1 cellular context compared by ENCODE assay signal in the genomic region with DNA sequence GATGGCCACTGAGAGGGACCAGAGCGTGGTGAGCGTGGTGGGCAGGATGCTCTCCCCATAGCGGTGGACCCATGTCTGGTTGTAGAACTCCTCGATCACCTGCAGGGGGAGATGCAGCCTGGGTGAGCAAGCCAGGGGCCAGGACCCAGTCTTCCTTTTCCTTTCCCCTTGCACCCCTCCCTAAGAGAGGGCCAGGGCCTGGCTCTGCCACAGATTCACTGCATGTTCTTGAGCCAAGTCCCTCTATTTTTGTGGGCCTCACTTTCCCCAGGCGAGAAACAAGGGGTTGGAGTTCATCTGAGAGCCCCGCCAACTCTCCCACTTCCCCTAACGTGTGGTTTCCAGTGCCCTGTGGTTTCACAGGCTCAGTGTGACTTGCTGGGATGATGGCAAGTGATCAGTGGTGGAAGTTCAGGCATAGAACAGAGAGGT.
A peak's percentile ranks its signal among the peaks of the same experiment; 100 is the strongest.
TF ChIP-seq lines count a peak whose summit lies in the region.

No MANE protein-coding gene starts in this region.

TF ChIP-seq in HepG2, 621 proteins besides CTCF, POLR2A, EP300 and RAD21 (continued from another document):
- TF ChIP-seq, protein P1, sequence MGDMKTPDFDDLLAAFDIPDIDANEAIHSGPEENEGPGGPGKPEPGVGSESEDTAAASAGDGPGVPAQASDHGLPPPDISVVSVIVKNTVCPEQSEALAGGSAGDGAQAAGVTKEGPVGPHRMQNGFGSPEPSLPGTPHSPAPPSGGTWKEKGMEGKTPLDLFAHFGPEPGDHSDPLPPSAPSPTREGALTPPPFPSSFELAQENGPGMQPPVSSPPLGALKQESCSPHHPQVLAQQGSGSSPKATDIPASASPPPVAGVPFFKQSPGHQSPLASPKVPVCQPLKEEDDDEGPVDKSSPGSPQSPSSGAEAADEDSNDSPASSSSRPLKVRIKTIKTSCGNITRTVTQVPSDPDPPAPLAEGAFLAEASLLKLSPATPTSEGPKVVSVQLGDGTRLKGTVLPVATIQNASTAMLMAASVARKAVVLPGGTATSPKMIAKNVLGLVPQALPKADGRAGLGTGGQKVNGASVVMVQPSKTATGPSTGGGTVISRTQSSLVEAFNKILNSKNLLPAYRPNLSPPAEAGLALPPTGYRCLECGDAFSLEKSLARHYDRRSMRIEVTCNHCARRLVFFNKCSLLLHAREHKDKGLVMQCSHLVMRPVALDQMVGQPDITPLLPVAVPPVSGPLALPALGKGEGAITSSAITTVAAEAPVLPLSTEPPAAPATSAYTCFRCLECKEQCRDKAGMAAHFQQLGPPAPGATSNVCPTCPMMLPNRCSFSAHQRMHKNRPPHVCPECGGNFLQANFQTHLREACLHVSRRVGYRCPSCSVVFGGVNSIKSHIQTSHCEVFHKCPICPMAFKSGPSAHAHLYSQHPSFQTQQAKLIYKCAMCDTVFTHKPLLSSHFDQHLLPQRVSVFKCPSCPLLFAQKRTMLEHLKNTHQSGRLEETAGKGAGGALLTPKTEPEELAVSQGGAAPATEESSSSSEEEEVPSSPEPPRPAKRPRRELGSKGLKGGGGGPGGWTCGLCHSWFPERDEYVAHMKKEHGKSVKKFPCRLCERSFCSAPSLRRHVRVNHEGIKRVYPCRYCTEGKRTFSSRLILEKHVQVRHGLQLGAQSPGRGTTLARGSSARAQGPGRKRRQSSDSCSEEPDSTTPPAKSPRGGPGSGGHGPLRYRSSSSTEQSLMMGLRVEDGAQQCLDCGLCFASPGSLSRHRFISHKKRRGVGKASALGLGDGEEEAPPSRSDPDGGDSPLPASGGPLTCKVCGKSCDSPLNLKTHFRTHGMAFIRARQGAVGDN (CRISPR knock-in tag; IDR thresholded peaks at IDR 0.05): 0 out of 2 replicates have a peak, but pooled peaks have one; percentile 0
- TF ChIP-seq PTBP1 (IDR thresholded peaks at IDR 0.05; ENCODE audit: low read depth, low read length, poor library complexity, severe bottlenecking): no peak
- TF ChIP-seq, protein P2, sequence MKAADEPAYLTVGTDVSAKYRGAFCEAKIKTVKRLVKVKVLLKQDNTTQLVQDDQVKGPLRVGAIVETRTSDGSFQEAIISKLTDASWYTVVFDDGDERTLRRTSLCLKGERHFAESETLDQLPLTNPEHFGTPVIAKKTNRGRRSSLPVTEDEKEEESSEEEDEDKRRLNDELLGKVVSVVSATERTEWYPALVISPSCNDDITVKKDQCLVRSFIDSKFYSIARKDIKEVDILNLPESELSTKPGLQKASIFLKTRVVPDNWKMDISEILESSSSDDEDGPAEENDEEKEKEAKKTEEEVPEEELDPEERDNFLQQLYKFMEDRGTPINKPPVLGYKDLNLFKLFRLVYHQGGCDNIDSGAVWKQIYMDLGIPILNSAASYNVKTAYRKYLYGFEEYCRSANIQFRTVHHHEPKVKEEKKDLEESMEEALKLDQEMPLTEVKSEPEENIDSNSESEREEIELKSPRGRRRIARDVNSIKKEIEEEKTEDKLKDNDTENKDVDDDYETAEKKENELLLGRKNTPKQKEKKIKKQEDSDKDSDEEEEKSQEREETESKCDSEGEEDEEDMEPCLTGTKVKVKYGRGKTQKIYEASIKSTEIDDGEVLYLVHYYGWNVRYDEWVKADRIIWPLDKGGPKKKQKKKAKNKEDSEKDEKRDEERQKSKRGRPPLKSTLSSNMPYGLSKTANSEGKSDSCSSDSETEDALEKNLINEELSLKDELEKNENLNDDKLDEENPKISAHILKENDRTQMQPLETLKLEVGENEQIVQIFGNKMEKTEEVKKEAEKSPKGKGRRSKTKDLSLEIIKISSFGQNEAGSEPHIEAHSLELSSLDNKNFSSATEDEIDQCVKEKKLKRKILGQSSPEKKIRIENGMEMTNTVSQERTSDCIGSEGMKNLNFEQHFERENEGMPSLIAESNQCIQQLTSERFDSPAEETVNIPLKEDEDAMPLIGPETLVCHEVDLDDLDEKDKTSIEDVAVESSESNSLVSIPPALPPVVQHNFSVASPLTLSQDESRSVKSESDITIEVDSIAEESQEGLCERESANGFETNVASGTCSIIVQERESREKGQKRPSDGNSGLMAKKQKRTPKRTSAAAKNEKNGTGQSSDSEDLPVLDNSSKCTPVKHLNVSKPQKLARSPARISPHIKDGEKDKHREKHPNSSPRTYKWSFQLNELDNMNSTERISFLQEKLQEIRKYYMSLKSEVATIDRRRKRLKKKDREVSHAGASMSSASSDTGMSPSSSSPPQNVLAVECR (CRISPR knock-in tag; IDR thresholded peaks at IDR 0.05; ENCODE audit: borderline replicate concordance): 0 out of 2 replicates have a peak, but pooled peaks have one; percentile 22
- TF ChIP-seq ZNF143 (CRISPR knock-in tag; IDR thresholded peaks at IDR 0.05): 0 out of 2 replicates have a peak, but pooled peaks have one; percentile 17
- TF ChIP-seq, protein P3, sequence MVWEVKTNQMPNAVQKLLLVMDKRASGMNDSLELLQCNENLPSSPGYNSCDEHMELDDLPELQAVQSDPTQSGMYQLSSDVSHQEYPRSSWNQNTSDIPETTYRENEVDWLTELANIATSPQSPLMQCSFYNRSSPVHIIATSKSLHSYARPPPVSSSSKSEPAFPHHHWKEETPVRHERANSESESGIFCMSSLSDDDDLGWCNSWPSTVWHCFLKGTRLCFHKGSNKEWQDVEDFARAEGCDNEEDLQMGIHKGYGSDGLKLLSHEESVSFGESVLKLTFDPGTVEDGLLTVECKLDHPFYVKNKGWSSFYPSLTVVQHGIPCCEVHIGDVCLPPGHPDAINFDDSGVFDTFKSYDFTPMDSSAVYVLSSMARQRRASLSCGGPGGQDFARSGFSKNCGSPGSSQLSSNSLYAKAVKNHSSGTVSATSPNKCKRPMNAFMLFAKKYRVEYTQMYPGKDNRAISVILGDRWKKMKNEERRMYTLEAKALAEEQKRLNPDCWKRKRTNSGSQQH (CRISPR knock-in tag; IDR thresholded peaks at IDR 0.05; ENCODE audit: low read depth): no peak
- TF ChIP-seq HOXA5 (CRISPR knock-in tag; IDR thresholded peaks at IDR 0.05): no peak
- TF ChIP-seq, protein P4, sequence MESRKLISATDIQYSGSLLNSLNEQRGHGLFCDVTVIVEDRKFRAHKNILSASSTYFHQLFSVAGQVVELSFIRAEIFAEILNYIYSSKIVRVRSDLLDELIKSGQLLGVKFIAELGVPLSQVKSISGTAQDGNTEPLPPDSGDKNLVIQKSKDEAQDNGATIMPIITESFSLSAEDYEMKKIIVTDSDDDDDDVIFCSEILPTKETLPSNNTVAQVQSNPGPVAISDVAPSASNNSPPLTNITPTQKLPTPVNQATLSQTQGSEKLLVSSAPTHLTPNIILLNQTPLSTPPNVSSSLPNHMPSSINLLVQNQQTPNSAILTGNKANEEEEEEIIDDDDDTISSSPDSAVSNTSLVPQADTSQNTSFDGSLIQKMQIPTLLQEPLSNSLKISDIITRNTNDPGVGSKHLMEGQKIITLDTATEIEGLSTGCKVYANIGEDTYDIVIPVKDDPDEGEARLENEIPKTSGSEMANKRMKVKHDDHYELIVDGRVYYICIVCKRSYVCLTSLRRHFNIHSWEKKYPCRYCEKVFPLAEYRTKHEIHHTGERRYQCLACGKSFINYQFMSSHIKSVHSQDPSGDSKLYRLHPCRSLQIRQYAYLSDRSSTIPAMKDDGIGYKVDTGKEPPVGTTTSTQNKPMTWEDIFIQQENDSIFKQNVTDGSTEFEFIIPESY (CRISPR knock-in tag; IDR thresholded peaks at IDR 0.05): peak; percentile 92
